Comparison of ENCODE assay signal across 8 cellular contexts in genomic region chr6:11366183-11366933, GRCh38.
DNase-seq lines count a peak whose midpoint lies in the region; ATAC-seq and TF ChIP-seq lines count a peak whose summit lies in the region.

No MANE protein-coding gene starts in this region.

- no peak for TF ChIP-seq EP300 in gastroesophageal sphincter (IDR thresholded peaks at IDR 0.05)

- H3K27me3 ChIP-seq in gastroesophageal sphincter (no peaks in the 10 kb centered on the region), tibial artery (no peaks in the 10 kb centered on the region)

- TF ChIP-seq CTCF in gastroesophageal sphincter (IDR thresholded peaks at IDR 0.05) (no peak), tibial artery (IDR thresholded peaks at IDR 0.05) (no peak)

- H3K9me3 Mint-ChIP-seq in T-helper 2 cell treated with Interferon-gamma antibody and Interleukin-4, amounts not matched to agents 5 μg/mL and 100 μg/mL, for 36 hours, result peaks cover 5% of the 10 kb centered on the region

- H3K27me3 Mint-ChIP-seq in T-helper 2 cell treated with Interferon-gamma antibody and Interleukin-4, amounts not matched to agents 5 μg/mL and 100 μg/mL, for 36 hours (ENCODE audit: low read depth), result no peaks in the 10 kb centered on the region

- WGBS in gastroesophageal sphincter (ENCODE audit: low coverage in 1 of 2), 2 donors, result 72 to 81% methylated on average over 5 to 7 of the region's 7 CpGs

- ATAC-seq in GM19025 (IDR thresholded peaks at IDR 0.05; ENCODE audit: low read depth, unreplicated experiment) (peak; percentile 71), HG02798 (IDR thresholded peaks at IDR 0.05; ENCODE audit: poor library complexity, unreplicated experiment) (peak; percentile 80), gastroesophageal sphincter (no peak)

- H3K36me3 ChIP-seq in gastroesophageal sphincter (no peaks in the 10 kb centered on the region), tibial artery (no peaks in the 10 kb centered on the region)

- peak; percentile 69 for DNase-seq in T-helper 2 cell treated with Interferon-gamma antibody and Interleukin-4, amounts not matched to agents 5 μg/mL and 100 μg/mL, for 36 hours (ENCODE audit: low spot score)
- DNase-seq in tibial artery (no peak), NCI-H526 (lab: John Stamatoyannopoulos, UW) (no peak), dedifferentiated amniotic fluid mesenchymal stem cell (ENCODE audit: extremely low spot score) (no peak), HuH-7.5 (ENCODE audit: low spot score) (no peak)

- H3K4me3 Mint-ChIP-seq in T-helper 2 cell treated with Interferon-gamma antibody and Interleukin-4, amounts not matched to agents 5 μg/mL and 100 μg/mL, for 36 hours, result peak overlapping the region; percentile 63

- peaks cover 46% of the 10 kb centered on the region for H3K4me1 Mint-ChIP-seq in T-helper 2 cell treated with Interferon-gamma antibody and Interleukin-4, amounts not matched to agents 5 μg/mL and 100 μg/mL, for 36 hours (ENCODE audit: low read depth)

- H3K4me1 ChIP-seq in gastroesophageal sphincter (peaks cover 0 to 9% (median 0%) of the 10 kb centered on the region in 3 donors), tibial artery (peaks cover 0 to 40% (median 7%) of the 10 kb centered on the region in 4 donors)

- H3K27ac Mint-ChIP-seq in T-helper 2 cell treated with Interferon-gamma antibody and Interleukin-4, amounts not matched to agents 5 μg/mL and 100 μg/mL, for 36 hours, result peak overlapping the region; percentile 84

- H3K9me3 ChIP-seq in gastroesophageal sphincter, result no peaks in the 10 kb centered on the region
- H3K9me3 ChIP-seq in tibial artery, result no peaks in the 10 kb centered on the region

- no peak for TF ChIP-seq POLR2A in gastroesophageal sphincter (IDR thresholded peaks at IDR 0.05)

- intact Hi-C loops in tibial artery (cut with DNase I; ENCODE audit: low total_unique reads), result no loop called here

- peaks cover 62% of the 10 kb centered on the region for H3K36me3 Mint-ChIP-seq in T-helper 2 cell treated with Interferon-gamma antibody and Interleukin-4, amounts not matched to agents 5 μg/mL and 100 μg/mL, for 36 hours (ENCODE audit: low read depth)

- H3K4me3 ChIP-seq in gastroesophageal sphincter (no peak overlapping the region), tibial artery (no peak overlapping the region)

- H3K27ac ChIP-seq in gastroesophageal sphincter (peak overlapping the region; percentile 47 to 82 (median 62)), tibial artery (peak overlapping the region; percentile 71 to 73)
